Comparison of ENCODE assay signal across 9 cellular contexts in the genomic region with DNA sequence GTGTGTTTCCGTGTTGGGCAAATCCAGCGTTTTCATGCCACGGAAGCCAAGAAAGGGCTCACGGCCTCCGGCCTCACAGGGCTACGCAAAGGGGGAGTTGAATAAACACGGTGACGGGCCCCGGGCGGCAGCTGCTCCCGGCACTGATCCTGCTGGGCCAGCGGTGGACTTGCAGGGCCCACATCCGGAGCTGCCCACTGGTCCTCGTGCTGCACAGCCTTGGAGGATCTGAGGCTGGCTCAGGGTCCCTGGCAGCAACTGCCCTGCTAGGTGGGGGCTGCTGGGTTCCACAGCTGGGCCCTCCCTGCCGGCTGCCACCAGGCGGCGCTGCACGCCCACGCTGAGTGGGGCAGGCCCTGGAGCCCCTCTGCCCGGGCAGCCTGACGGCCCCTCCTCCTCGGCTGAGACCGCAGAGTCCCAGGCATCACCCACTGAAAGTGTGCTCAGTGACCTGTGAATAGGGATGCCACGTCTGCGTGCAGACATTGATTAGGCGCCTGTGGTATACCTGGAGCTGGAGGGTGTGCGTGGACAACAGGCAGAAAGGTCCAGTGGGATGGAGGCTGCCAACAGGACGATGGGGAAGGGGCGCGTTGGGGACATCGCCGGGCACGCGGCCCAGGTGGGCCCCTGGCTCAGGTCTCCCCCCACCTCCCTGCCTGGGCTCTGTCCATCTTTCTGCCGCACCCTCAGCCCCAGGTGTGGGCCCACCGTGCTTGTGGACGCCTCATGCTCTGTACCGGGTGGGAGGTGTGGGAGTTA. TPM values are rescaled to one million over a fixed set of nuclear protein-coding genes. Genes with fewer than 3 reads are reported as not detected.
DNase-seq lines count a peak whose midpoint lies in the region; ATAC-seq lines count a peak whose summit lies in the region.
"Had no signal": no experiment of that assay in that cellular context is flagged by ENCODE, and none has a peak within 500 bp of the region (broad histone marks: within the 10 kb centered on the region; RNA-seq: fewer than 3 reads in every experiment).

No MANE protein-coding gene starts in this region.

- CTCF ChIA-PET in T-cell (lab: Charles Lee) = interaction anchor here in 1 of 2 donors (0.8 kb wide), 1 partner anchor 150 kb away, joined by 5 read pairs; no protein-coding TSS in a partner anchor

- H3K27ac Mint-ChIP-seq in T-cell = no peak overlapping the region

- DNase-seq in AG08396 (ENCODE audit: low spot score) (peak; percentile 83), GM19240 (ENCODE audit: insufficient read length, low spot score) (peak; percentile 84), T-cell (peak in 33 of 34 experiments; percentile 32 to 73 (median 59)), anterior cingulate cortex (lab: John Stamatoyannopoulos, UW) (peak in 37 of 58 donors; percentile 7 to 68 (median 33)), hypothalamus (lab: John Stamatoyannopoulos, UW) (peak in 35 of 51 donors; percentile 17 to 78 (median 41)), H4 (ENCODE audit: low spot score) (no peak)
- DNase-seq in stimulated activated CD4-positive, alpha-beta T cell treated with anti-CD3 and anti-CD28 coated beads, Interleukin-4, amount 100 ng/mL, for 4 hours = peak; percentile 50 to 67

- no peak overlapping the region for H3K4me3 Mint-ChIP-seq in T-cell

- POLR2A ChIA-PET in T-cell (lab: Charles Lee) = interaction anchor here in 1 of 2 donors (0.6 kb wide), 1 partner anchor 482 kb away, joined by 3 read pairs; the partner anchor contains the start of gene ARHGAP45

- peak; percentile 65 to 72 (median 69) for ATAC-seq in T-cell (replicated peaks in 1 of 4)
- no peak for ATAC-seq in GM18498 (IDR thresholded peaks at IDR 0.05; ENCODE audit: unreplicated experiment)

- H3K4me1 Mint-ChIP-seq in T-cell = peaks cover 6 to 11% (median 8%) of the 10 kb centered on the region in 3 donors

- H3K36me3 Mint-ChIP-seq in T-cell = no peaks in the 10 kb centered on the region

- H3K27me3 Mint-ChIP-seq in T-cell = peaks cover 4 to 11% of the 10 kb centered on the region in 2 donors

- H3K9me3 Mint-ChIP-seq in T-cell = no peaks in the 10 kb centered on the region

RNA-seq across cellular contexts. Expression of gene HCN2, which starts 5.3 kb away (rescaled TPM):
- total RNA-seq in T-cell = 1 to 10 TPM in 4 of 5 donors, under 1 TPM in 1; 0.93 to 4.4 (median 3.6) TPM
- 4.5 and 4.6 TPM in 2 replicates for total RNA-seq in H4 (2014; rRNA removed; shearing (Covaris generic))

RNA-seq across cellular contexts. Expression of gene BSG, which starts 12.0 kb away (rescaled TPM):
- total RNA-seq in T-cell = 100 to 1,000 TPM in 4 of 5 donors, 10 to 100 TPM in 1; 89.3 to 165 (median 152) TPM
- total RNA-seq in H4 (2014; rRNA removed; shearing (Covaris generic)) = 587 and 617 TPM in 2 replicates

RNA-seq across cellular contexts. Expression of gene GZMM, which starts 40.6 kb away (rescaled TPM):
- total RNA-seq in T-cell = 10 to 100 TPM; 66.2 to 91.0 (median 78.6) TPM
- not detected in 2 replicates for total RNA-seq in H4 (2014; rRNA removed; shearing (Covaris generic))
- total RNA-seq: pulmonary artery endothelial cell had no signal

RNA-seq across cellular contexts. Expression of gene POLRMT, which starts 48.9 kb away (rescaled TPM):
- 100 to 1,000 TPM in 3 of 5 donors, 10 to 100 TPM in 2; 61.3 to 118 (median 103) TPM for total RNA-seq in T-cell
- 19.9 and 21.5 TPM in 2 replicates for total RNA-seq in H4 (2014; rRNA removed; shearing (Covaris generic))

RNA-seq across cellular contexts. Expression of gene CDC34, which starts 52.9 kb away (rescaled TPM):
- total RNA-seq in T-cell = 10 to 100 TPM; 35.4 to 52.6 (median 51.3) TPM
- total RNA-seq in H4 (2014; rRNA removed; shearing (Covaris generic)) = 33.2 and 35.7 TPM in 2 replicates

Comparison
In these comparisons a context has a peak if more than half of its experiments do, and no peak if none do; other contexts are left out.
1. RNA of gene GZMM, which starts 40.6 kb away (total RNA-seq): 66.2 to 91.0 TPM in T-cell; not detected in H4; every median in the first group is over 10 times any median in the second.